Comparison of ENCODE assay signal across 33 cellular contexts in the genomic region with DNA sequence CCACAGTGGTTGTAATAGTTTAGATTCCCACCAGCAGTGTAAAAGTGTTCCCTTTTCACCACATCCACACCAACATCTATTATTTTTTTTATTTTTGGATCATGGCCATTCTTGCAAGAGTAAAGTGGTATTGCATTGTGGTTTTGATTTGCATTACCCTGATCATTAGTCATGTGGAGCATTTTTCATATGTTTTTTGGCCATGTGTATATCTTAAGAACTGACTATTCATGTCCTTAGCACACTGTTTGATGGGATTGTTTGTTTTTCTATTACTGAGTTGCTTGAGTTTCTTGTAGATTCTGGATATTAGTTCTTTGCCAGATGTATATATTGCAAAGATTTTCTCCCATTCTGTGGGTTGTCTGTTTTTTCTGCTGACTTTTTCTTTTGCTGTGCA.
A peak's percentile ranks its signal among the peaks of the same experiment; 100 is the strongest.
DNase-seq lines count a peak whose midpoint lies in the region; ATAC-seq, FAIRE-seq and TF ChIP-seq lines count a peak whose summit lies in the region.
"Had no signal": no experiment of that assay in that cellular context is flagged by ENCODE, and none has a peak within 500 bp of the region (broad histone marks: within the 10 kb centered on the region; RNA-seq: fewer than 3 reads in every experiment).

No MANE protein-coding gene starts in this region.

- H3K27ac ChIP-seq in astrocyte (ENCODE audit: low read depth, low read length), result no peak overlapping the region
- H3K27ac ChIP-seq: left ventricle myocardium inferior, parathyroid adenoma, thoracic aorta had no signal

- no peak overlapping the region for H3K4me3 Mint-ChIP-seq in astrocyte (ENCODE audit: unreplicated experiment)
- H3K4me3 Mint-ChIP-seq in activated naive CD8-positive, alpha-beta T cell treated with anti-CD3 and anti-CD28 coated beads for 36 hours, result no peak overlapping the region
- no peak overlapping the region for H3K4me3 Mint-ChIP-seq in activated naive CD8-positive, alpha-beta T cell treated with anti-CD3 and anti-CD28 coated beads, Interleukin-2, amount 50 U/mL, for 24 hours
- no peak overlapping the region for H3K4me3 Mint-ChIP-seq in activated T-cell treated with anti-CD3 and anti-CD28 coated beads, Interleukin-2, amount 50 U/mL, for 72 hours
- H3K4me3 Mint-ChIP-seq: activated CD4-positive, alpha-beta memory T cell treated with anti-CD3 and anti-CD28 coated beads, Interleukin-2, amount 10 ng/mL, durations not matched to agents 7 days and 5 days; activated naive CD4-positive, alpha-beta T cell treated with anti-CD3 and anti-CD28 coated beads for 36 hours; activated T-helper 1 cell treated with anti-CD3 and anti-CD28 coated beads, Interleukin-12 subunit alpha, Interleukin-12 subunit beta, Interleukin-2, Interleukin-4 antibody, amounts not matched to agents 30 ng/mL and 10 ng/mL and 1 ng/mL, durations not matched to agents 14 hours and 24 hours and 36 hours; CD4-positive, CD25-positive, alpha-beta regulatory T cell; dendritic cell treated with granulocyte-macrophage colony-stimulating factor and Interleukin-4, amounts not matched to agents 40 ng/mL and 50 ng/mL, for 4 days; endodermal cell; H9; IgD-negative memory B cell; neural crest cell; stimulated activated naive CD8-positive, alpha-beta T cell treated with anti-CD3 and anti-CD28 coated beads, Interleukin-15, Interleukin-2, amounts not matched to agents 100 ng/mL and 50 ng/mL, for 24 hours had no signal

- peak; percentile 4 for DNase-seq in H4 (ENCODE audit: low spot score)
- DNase-seq in astrocyte (ENCODE audit: low read depth), result peak; percentile 81
- peak; percentile 74 for DNase-seq in fibroblast of peridontal ligament (ENCODE audit: extremely low read depth)
- DNase-seq in smooth muscle cell of the brain vasculature (ENCODE audit: low read depth, low spot score), result peak; percentile 7
- DNase-seq in activated naive CD8-positive, alpha-beta T cell treated with anti-CD3 and anti-CD28 coated beads for 36 hours, result no peak
- DNase-seq in activated naive CD8-positive, alpha-beta T cell treated with anti-CD3 and anti-CD28 coated beads, Interleukin-2, amount 50 U/mL, for 24 hours, result no peak
- no peak for DNase-seq in activated T-cell treated with anti-CD3 and anti-CD28 coated beads, Interleukin-2, amount 50 U/mL, for 72 hours
- DNase-seq: activated CD4-positive, alpha-beta memory T cell treated with anti-CD3 and anti-CD28 coated beads, Interleukin-2, amount 10 ng/mL, durations not matched to agents 7 days and 5 days; activated CD8-positive, alpha-beta memory T cell treated with anti-CD3 and anti-CD28 coated beads, Interleukin-2, amount 50 U/mL, for 4 hours; activated naive CD4-positive, alpha-beta T cell treated with anti-CD3 and anti-CD28 coated beads for 36 hours; amniotic stem cell; caudate nucleus; CD4-positive, CD25-positive, alpha-beta regulatory T cell; DND-41; endodermal cell; glutamatergic neuron; H9; left ventricle myocardium inferior; NCI-H1048; NCI-H1694; NCI-H82; retina; small intestine; SW 1271 had no signal

- H3K36me3 Mint-ChIP-seq in astrocyte (ENCODE audit: low read depth, unreplicated experiment), result no peaks in the 10 kb centered on the region
- no peaks in the 10 kb centered on the region for H3K36me3 Mint-ChIP-seq in activated naive CD8-positive, alpha-beta T cell treated with anti-CD3 and anti-CD28 coated beads for 36 hours
- H3K36me3 Mint-ChIP-seq in activated naive CD8-positive, alpha-beta T cell treated with anti-CD3 and anti-CD28 coated beads, Interleukin-2, amount 50 U/mL, for 24 hours (ENCODE audit: low read depth), result no peaks in the 10 kb centered on the region
- H3K36me3 Mint-ChIP-seq in activated T-cell treated with anti-CD3 and anti-CD28 coated beads, Interleukin-2, amount 50 U/mL, for 72 hours (ENCODE audit: insufficient read depth in 2 of 2), result peaks cover 0 to 2% of the 10 kb centered on the region in 2 donors
- H3K36me3 Mint-ChIP-seq: CD4-positive, CD25-positive, alpha-beta regulatory T cell; IgD-negative memory B cell had no signal

- no peaks in the 10 kb centered on the region for H3K4me1 ChIP-seq in astrocyte (ENCODE audit: insufficient read depth, low read length)
- H3K4me1 ChIP-seq: left ventricle myocardium inferior, parathyroid adenoma had no signal

- H4K20me1 ChIP-seq in astrocyte (ENCODE audit: insufficient read depth, low read length), result no peaks in the 10 kb centered on the region

- no peak overlapping the region for H3K4me3 ChIP-seq in astrocyte (ENCODE audit: insufficient read depth, low read depth, low read length)
- H3K4me3 ChIP-seq: left ventricle myocardium inferior, thoracic aorta had no signal

- no peak for TF ChIP-seq CTCF in astrocyte (IDR thresholded peaks at IDR 0.05; ENCODE audit: insufficient read depth, low read depth, low read length)

- no peaks in the 10 kb centered on the region for H3K79me2 ChIP-seq in astrocyte (ENCODE audit: insufficient read depth, low read length)
- H3K79me2 ChIP-seq: parathyroid adenoma had no signal

- no peaks in the 10 kb centered on the region for H3K4me1 Mint-ChIP-seq in astrocyte (ENCODE audit: low read depth, unreplicated experiment)
- no peaks in the 10 kb centered on the region for H3K4me1 Mint-ChIP-seq in activated naive CD8-positive, alpha-beta T cell treated with anti-CD3 and anti-CD28 coated beads for 36 hours
- H3K4me1 Mint-ChIP-seq in activated naive CD8-positive, alpha-beta T cell treated with anti-CD3 and anti-CD28 coated beads, Interleukin-2, amount 50 U/mL, for 24 hours, result no peaks in the 10 kb centered on the region
- no peaks in the 10 kb centered on the region for H3K4me1 Mint-ChIP-seq in activated T-cell treated with anti-CD3 and anti-CD28 coated beads, Interleukin-2, amount 50 U/mL, for 72 hours (ENCODE audit: low read depth)
- H3K4me1 Mint-ChIP-seq: activated CD4-positive, alpha-beta memory T cell treated with anti-CD3 and anti-CD28 coated beads, Interleukin-2, amount 10 ng/mL, durations not matched to agents 7 days and 5 days; CD4-positive, CD25-positive, alpha-beta regulatory T cell; IgD-negative memory B cell; neural crest cell had no signal

- FAIRE-seq in astrocyte (lab: Jason Lieb, UNC), result no peak
- FAIRE-seq: keratinocyte, small intestine had no signal

- H3K9me3 ChIP-seq in astrocyte (ENCODE audit: insufficient read depth, low read depth, low read length), result no peaks in the 10 kb centered on the region

- H3K9ac ChIP-seq in astrocyte (ENCODE audit: low read length), result no peak overlapping the region
- H3K9ac ChIP-seq: parathyroid adenoma had no signal

- no peak overlapping the region for H3K4me2 ChIP-seq in astrocyte (ENCODE audit: low read length)

- H3K27me3 Mint-ChIP-seq in astrocyte (ENCODE audit: low read depth, unreplicated experiment), result no peaks in the 10 kb centered on the region
- H3K27me3 Mint-ChIP-seq in activated naive CD8-positive, alpha-beta T cell treated with anti-CD3 and anti-CD28 coated beads for 36 hours, result no peaks in the 10 kb centered on the region
- no peaks in the 10 kb centered on the region for H3K27me3 Mint-ChIP-seq in activated naive CD8-positive, alpha-beta T cell treated with anti-CD3 and anti-CD28 coated beads, Interleukin-2, amount 50 U/mL, for 24 hours
- H3K27me3 Mint-ChIP-seq in activated T-cell treated with anti-CD3 and anti-CD28 coated beads, Interleukin-2, amount 50 U/mL, for 72 hours (ENCODE audit: low read depth), result no peaks in the 10 kb centered on the region
- H3K27me3 Mint-ChIP-seq: activated CD4-positive, alpha-beta memory T cell treated with anti-CD3 and anti-CD28 coated beads, Interleukin-2, amount 10 ng/mL, durations not matched to agents 7 days and 5 days; CD4-positive, CD25-positive, alpha-beta regulatory T cell; dendritic cell treated with granulocyte-macrophage colony-stimulating factor and Interleukin-4, amounts not matched to agents 40 ng/mL and 50 ng/mL, for 4 days; IgD-negative memory B cell; stimulated activated naive CD8-positive, alpha-beta T cell treated with anti-CD3 and anti-CD28 coated beads, Interleukin-15, Interleukin-2, amounts not matched to agents 100 ng/mL and 50 ng/mL, for 24 hours had no signal

- H3K9me3 Mint-ChIP-seq in astrocyte (ENCODE audit: unreplicated experiment), result peaks cover 2% of the 10 kb centered on the region
- peaks cover 6% of the 10 kb centered on the region for H3K9me3 Mint-ChIP-seq in activated naive CD8-positive, alpha-beta T cell treated with anti-CD3 and anti-CD28 coated beads for 36 hours
- peaks cover 6% of the 10 kb centered on the region for H3K9me3 Mint-ChIP-seq in activated naive CD8-positive, alpha-beta T cell treated with anti-CD3 and anti-CD28 coated beads, Interleukin-2, amount 50 U/mL, for 24 hours
- peaks cover 6 to 9% of the 10 kb centered on the region in 2 donors for H3K9me3 Mint-ChIP-seq in activated T-cell treated with anti-CD3 and anti-CD28 coated beads, Interleukin-2, amount 50 U/mL, for 72 hours
- H3K9me3 Mint-ChIP-seq: activated T-helper 1 cell treated with anti-CD3 and anti-CD28 coated beads, Interleukin-12 subunit alpha, Interleukin-12 subunit beta, Interleukin-2, Interleukin-4 antibody, amounts not matched to agents 30 ng/mL and 10 ng/mL and 1 ng/mL, durations not matched to agents 14 hours and 24 hours and 36 hours had no signal

- H3K27me3 ChIP-seq in astrocyte (ENCODE audit: insufficient read depth, low read length), result no peaks in the 10 kb centered on the region

- H3K27ac Mint-ChIP-seq in astrocyte (ENCODE audit: unreplicated experiment), result no peak overlapping the region
- no peak overlapping the region for H3K27ac Mint-ChIP-seq in activated naive CD8-positive, alpha-beta T cell treated with anti-CD3 and anti-CD28 coated beads for 36 hours
- no peak overlapping the region for H3K27ac Mint-ChIP-seq in activated naive CD8-positive, alpha-beta T cell treated with anti-CD3 and anti-CD28 coated beads, Interleukin-2, amount 50 U/mL, for 24 hours
- no peak overlapping the region for H3K27ac Mint-ChIP-seq in activated T-cell treated with anti-CD3 and anti-CD28 coated beads, Interleukin-2, amount 50 U/mL, for 72 hours
- H3K27ac Mint-ChIP-seq: activated CD4-positive, alpha-beta memory T cell treated with anti-CD3 and anti-CD28 coated beads, Interleukin-2, amount 10 ng/mL, durations not matched to agents 7 days and 5 days; activated naive CD4-positive, alpha-beta T cell treated with anti-CD3 and anti-CD28 coated beads for 36 hours; activated T-helper 1 cell treated with anti-CD3 and anti-CD28 coated beads, Interleukin-12 subunit alpha, Interleukin-12 subunit beta, Interleukin-2, Interleukin-4 antibody, amounts not matched to agents 30 ng/mL and 10 ng/mL and 1 ng/mL, durations not matched to agents 14 hours and 24 hours and 36 hours; CD4-positive, CD25-positive, alpha-beta regulatory T cell; dendritic cell treated with granulocyte-macrophage colony-stimulating factor and Interleukin-4, amounts not matched to agents 40 ng/mL and 50 ng/mL, for 4 days; endodermal cell; H9; IgD-negative memory B cell; stimulated activated naive CD8-positive, alpha-beta T cell treated with anti-CD3 and anti-CD28 coated beads, Interleukin-15, Interleukin-2, amounts not matched to agents 100 ng/mL and 50 ng/mL, for 24 hours had no signal

- no peak for ATAC-seq in activated naive CD8-positive, alpha-beta T cell treated with anti-CD3 and anti-CD28 coated beads, Interleukin-2, amount 50 U/mL, for 24 hours
- ATAC-seq in GM21576 (IDR thresholded peaks at IDR 0.05; ENCODE audit: unreplicated experiment), result no peak
- no peak for ATAC-seq in activated T-cell treated with anti-CD3 and anti-CD28 coated beads, Interleukin-2, amount 50 U/mL, for 72 hours (replicated peaks in 1 of 2)

- H2AFZ ChIP-seq in astrocyte (ENCODE audit: low read depth, low read length), result no peak overlapping the region
- H2AFZ ChIP-seq: parathyroid adenoma had no signal

- no peaks in the 10 kb centered on the region for H3K36me3 ChIP-seq in astrocyte (ENCODE audit: insufficient read depth, low read length)
- H3K36me3 ChIP-seq: left ventricle myocardium inferior, thoracic aorta had no signal

Comparison
In these comparisons a context has a peak if more than half of its experiments do, and no peak if none do; other contexts are left out.
1. DNase-seq: peak in H4 (single experiment), astrocyte (single experiment), fibroblast of peridontal ligament (single experiment) and smooth muscle cell of the brain vasculature (single experiment); none in activated naive CD8-positive, alpha-beta T cell treated with anti-CD3 and anti-CD28 coated beads for 36 hours (single experiment), activated naive CD8-positive, alpha-beta T cell treated with anti-CD3 and anti-CD28 coated beads, Interleukin-2, amount 50 U/mL, for 24 hours (single experiment) and activated T-cell treated with anti-CD3 and anti-CD28 coated beads, Interleukin-2, amount 50 U/mL, for 72 hours (0 of 2).